ENCODE assay signal across 23 cellular contexts in genomic region chr19:19368087-19368486, GRCh38.
"Had no signal": no experiment of that assay in that cellular context is flagged by ENCODE, and none has a peak within 500 bp of the region (broad histone marks: within the 10 kb centered on the region; RNA-seq: fewer than 3 reads in every experiment).

No MANE protein-coding gene starts in this region.

- H3K4me3 Mint-ChIP-seq: activated CD8-positive, alpha-beta T cell treated with anti-CD3 and anti-CD28 coated beads, Interleukin-2, amount 10 ng/mL, durations not matched to agents 7 days and 5 days; activated naive CD8-positive, alpha-beta T cell treated with anti-CD3 and anti-CD28 coated beads, Interleukin-2, amount 10 ng/mL, durations not matched to agents 7 days and 5 days had no signal

- H3K9me3 ChIP-seq: adrenal gland, SJSA1 had no signal

- H3K36me3 Mint-ChIP-seq: activated naive CD8-positive, alpha-beta T cell treated with anti-CD3 and anti-CD28 coated beads, Interleukin-2, amount 10 ng/mL, durations not matched to agents 7 days and 5 days had no signal

- H3K9me3 Mint-ChIP-seq: activated naive CD8-positive, alpha-beta T cell treated with anti-CD3 and anti-CD28 coated beads, Interleukin-2, amount 10 ng/mL, durations not matched to agents 7 days and 5 days had no signal

- DNase-seq: activated CD4-positive, alpha-beta T cell treated with anti-CD3 and anti-CD28 coated beads for 48 hours; activated CD4-positive, alpha-beta T cell treated with anti-CD3 and anti-CD28 coated beads, Interleukin-2, amount 50 U/mL, for 4 hours; activated CD8-positive, alpha-beta memory T cell treated with anti-CD3 and anti-CD28 coated beads, Interleukin-2, amount 50 U/mL, for 48 hours; activated CD8-positive, alpha-beta T cell treated with anti-CD3 and anti-CD28 coated beads, Interleukin-2, amount 10 ng/mL, durations not matched to agents 7 days and 5 days; activated naive CD4-positive, alpha-beta T cell treated with anti-CD3 and anti-CD28 coated beads, Interleukin-2, amount 50 U/mL, for 16 hours; activated naive CD8-positive, alpha-beta T cell treated with anti-CD3 and anti-CD28 coated beads, Interleukin-2, amount 10 ng/mL, durations not matched to agents 7 days and 5 days; activated T-cell treated with anti-CD3 and anti-CD28 coated beads, Interleukin-2, amount 50 U/mL, for 1 hour; adrenal gland; anterior cingulate cortex; cerebellar nuclear complex; MM.1S; NCI-H146; NCI-H1930; NCI-H2107; NCI-H2171 treated with DMSO at 0.1 percent for 48 hours; NCI-H226; NCI-H526 treated with DMSO at 0.1 percent for 48 hours; NCI-H82; Right ventricle myocardium superior; SW 1271 had no signal

- H3K27me3 ChIP-seq: adrenal gland, SJSA1 had no signal

- ATAC-seq: activated CD4-positive, CD25-positive, alpha-beta regulatory T cell treated with anti-CD3 and anti-CD28 coated beads, Interleukin-2, amount 50 U/mL, for 24 hours; activated CD8-positive, alpha-beta T cell treated with anti-CD3 and anti-CD28 coated beads, Interleukin-2, amount 10 ng/mL, durations not matched to agents 7 days and 5 days; SK-N-SH treated with all-trans-retinoic acid at 6 μM for 48 hours had no signal

- H3K27ac ChIP-seq: adrenal gland, SJSA1 had no signal

- H3K27ac Mint-ChIP-seq: activated CD8-positive, alpha-beta T cell treated with anti-CD3 and anti-CD28 coated beads, Interleukin-2, amount 10 ng/mL, durations not matched to agents 7 days and 5 days; activated naive CD8-positive, alpha-beta T cell treated with anti-CD3 and anti-CD28 coated beads, Interleukin-2, amount 10 ng/mL, durations not matched to agents 7 days and 5 days had no signal

- H3K4me3 ChIP-seq: adrenal gland, SJSA1 had no signal

- H3K36me3 ChIP-seq: adrenal gland, SJSA1 had no signal

- H3K27me3 Mint-ChIP-seq: activated naive CD8-positive, alpha-beta T cell treated with anti-CD3 and anti-CD28 coated beads, Interleukin-2, amount 10 ng/mL, durations not matched to agents 7 days and 5 days had no signal
